1 cellular context compared by ENCODE assay signal in genomic region chr2:171254666-171255065, GRCh38.
TF ChIP-seq lines count a peak whose summit lies in the region.

No MANE protein-coding gene starts in this region.

TF ChIP-seq in neural cell, 6 proteins besides CTCF, POLR2A, EP300 and RAD21:
- no peak for TF ChIP-seq REST (IDR thresholded peaks at IDR 0.05; ENCODE audit: borderline replicate concordance)
